2 cellular contexts compared by ENCODE assay signal in the genomic region with DNA sequence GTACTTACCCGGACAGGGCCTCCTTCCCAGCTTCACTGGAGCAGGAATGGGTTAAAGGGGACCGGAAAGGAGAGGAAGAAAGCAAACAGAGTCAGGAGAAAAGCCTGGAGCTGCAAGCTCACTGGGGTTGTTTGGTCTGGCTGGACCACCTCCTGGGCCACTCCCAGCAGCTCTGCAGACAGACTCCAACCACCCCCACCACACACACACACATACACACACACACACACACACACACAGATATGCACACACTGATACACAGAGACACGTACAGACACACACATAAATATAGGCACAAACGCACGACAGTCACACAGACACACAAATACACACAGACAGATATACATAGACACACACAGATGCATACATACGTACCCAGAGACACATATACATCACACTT.
TF ChIP-seq lines count a peak whose summit lies in the region.

No MANE protein-coding gene starts in this region.

TF ChIP-seq in A549, 52 proteins besides CTCF, POLR2A, EP300 and RAD21:
- TF ChIP-seq JUN (IDR thresholded peaks at IDR 0.05), result no peak
- TF ChIP-seq, protein P1, sequence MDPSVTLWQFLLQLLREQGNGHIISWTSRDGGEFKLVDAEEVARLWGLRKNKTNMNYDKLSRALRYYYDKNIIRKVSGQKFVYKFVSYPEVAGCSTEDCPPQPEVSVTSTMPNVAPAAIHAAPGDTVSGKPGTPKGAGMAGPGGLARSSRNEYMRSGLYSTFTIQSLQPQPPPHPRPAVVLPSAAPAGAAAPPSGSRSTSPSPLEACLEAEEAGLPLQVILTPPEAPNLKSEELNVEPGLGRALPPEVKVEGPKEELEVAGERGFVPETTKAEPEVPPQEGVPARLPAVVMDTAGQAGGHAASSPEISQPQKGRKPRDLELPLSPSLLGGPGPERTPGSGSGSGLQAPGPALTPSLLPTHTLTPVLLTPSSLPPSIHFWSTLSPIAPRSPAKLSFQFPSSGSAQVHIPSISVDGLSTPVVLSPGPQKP (IDR thresholded peaks at IDR 0.05; ENCODE audit: low read depth, low read length), result no peak
- TF ChIP-seq NR3C1 (IDR thresholded peaks at IDR 0.05), result no peak

TF ChIP-seq in H1, 55 proteins besides CTCF, POLR2A, EP300 and RAD21:
- TF ChIP-seq RXRA (IDR thresholded peaks at IDR 0.05; ENCODE audit: insufficient read depth, low read depth, low read length) (no peak), CREB1 (IDR thresholded peaks at IDR 0.05) (no peak), SIX5 (IDR thresholded peaks at IDR 0.05; ENCODE audit: low read depth, low read length) (no peak), YY1 (IDR thresholded peaks at IDR 0.05; ENCODE audit: low read depth, low read length) (no peak), POU5F1 (IDR thresholded peaks at IDR 0.05; ENCODE audit: low read depth, low read length) (no peak), RFX5 (IDR thresholded peaks at IDR 0.05; ENCODE audit: borderline replicate concordance, low read depth, low read length) (no peak), HDAC6 (IDR thresholded peaks at IDR 0.05; ENCODE audit: low read depth, low read length) (no peak), CBX5 (IDR thresholded peaks at IDR 0.05; ENCODE audit: low read depth, low read length) (no peak), CHD1 (IDR thresholded peaks at IDR 0.05; ENCODE audit: low read depth, low read length) (no peak), TAF7 (optimal IDR thresholded peaks at IDR 0.05; ENCODE audit: borderline replicate concordance, low read depth, low read length) (no peak), CBX8 (IDR thresholded peaks at IDR 0.05; ENCODE audit: borderline replicate concordance, low read depth, low read length) (no peak), GABPA (IDR thresholded peaks at IDR 0.05; ENCODE audit: borderline replicate concordance, insufficient read depth, low read length) (no peak), SUZ12 (IDR thresholded peaks at IDR 0.05; ENCODE audit: low read length) (no peak), KDM4A (IDR thresholded peaks at IDR 0.05; ENCODE audit: low read depth, low read length, severe bottlenecking) (no peak)
- TF ChIP-seq, protein P2, sequence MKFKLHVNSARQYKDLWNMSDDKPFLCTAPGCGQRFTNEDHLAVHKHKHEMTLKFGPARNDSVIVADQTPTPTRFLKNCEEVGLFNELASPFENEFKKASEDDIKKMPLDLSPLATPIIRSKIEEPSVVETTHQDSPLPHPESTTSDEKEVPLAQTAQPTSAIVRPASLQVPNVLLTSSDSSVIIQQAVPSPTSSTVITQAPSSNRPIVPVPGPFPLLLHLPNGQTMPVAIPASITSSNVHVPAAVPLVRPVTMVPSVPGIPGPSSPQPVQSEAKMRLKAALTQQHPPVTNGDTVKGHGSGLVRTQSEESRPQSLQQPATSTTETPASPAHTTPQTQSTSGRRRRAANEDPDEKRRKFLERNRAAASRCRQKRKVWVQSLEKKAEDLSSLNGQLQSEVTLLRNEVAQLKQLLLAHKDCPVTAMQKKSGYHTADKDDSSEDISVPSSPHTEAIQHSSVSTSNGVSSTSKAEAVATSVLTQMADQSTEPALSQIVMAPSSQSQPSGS (IDR thresholded peaks at IDR 0.05; ENCODE audit: low read length), result no peak
TF ChIP-seq in H1: peak in this region for 0.
